Comparison of ENCODE assay signal across 1 cellular context in the genomic region with DNA sequence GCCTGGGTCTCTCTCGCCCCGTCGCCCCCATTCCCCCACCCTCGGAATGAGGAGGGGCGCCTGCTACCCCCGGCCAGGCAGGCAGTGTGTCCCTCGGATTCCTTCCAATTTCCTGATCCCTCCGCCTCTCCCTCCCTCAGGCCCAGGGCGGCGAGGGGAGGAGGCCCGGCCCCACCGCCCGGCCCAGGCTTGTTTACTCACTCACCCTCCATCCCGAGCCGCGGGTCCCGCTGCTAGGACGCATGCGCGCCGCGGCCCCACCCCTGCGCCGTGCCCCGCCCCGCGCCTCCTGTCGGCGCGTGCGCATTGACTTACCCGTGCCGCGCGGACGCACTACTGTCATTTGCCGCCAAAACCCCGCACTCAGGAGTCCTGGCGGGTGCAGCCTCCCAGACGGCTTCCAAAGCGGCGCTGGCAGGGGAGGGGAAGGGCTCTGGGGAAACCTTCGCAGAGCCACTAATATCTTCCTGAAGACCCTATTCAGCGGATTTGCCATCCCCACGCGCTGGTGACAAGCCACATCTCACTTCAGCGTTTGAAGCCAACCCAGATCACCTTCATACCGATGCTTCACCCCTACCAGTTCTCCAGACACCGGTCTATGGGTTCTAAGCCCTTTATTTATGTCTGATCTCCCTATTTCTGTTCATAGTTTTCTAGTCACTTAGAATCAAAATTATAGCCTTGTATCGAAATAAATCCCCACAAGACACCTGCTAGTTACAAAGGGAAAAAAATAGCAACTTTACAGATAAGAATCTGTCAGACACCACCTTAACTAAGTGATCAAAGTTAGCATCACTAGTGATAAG.
TF ChIP-seq lines count a peak whose summit lies in the region.

A gene (minus strand): TSS at position 235 of the 812 bp plus-strand sequence. CDS start 16,099 bp downstream, outside the sequence.

TF ChIP-seq in K562, 482 proteins besides CTCF, POLR2A, EP300 and RAD21 (continued from another document):
- TF ChIP-seq CBX3 (IDR thresholded peaks at IDR 0.05; ENCODE audit: borderline replicate concordance in 1 of 2, low read length in 2 of 2), result peak in 1 of 2 experiments; percentile 86; a peak in 1 of 3 replicates
- TF ChIP-seq, protein P1, sequence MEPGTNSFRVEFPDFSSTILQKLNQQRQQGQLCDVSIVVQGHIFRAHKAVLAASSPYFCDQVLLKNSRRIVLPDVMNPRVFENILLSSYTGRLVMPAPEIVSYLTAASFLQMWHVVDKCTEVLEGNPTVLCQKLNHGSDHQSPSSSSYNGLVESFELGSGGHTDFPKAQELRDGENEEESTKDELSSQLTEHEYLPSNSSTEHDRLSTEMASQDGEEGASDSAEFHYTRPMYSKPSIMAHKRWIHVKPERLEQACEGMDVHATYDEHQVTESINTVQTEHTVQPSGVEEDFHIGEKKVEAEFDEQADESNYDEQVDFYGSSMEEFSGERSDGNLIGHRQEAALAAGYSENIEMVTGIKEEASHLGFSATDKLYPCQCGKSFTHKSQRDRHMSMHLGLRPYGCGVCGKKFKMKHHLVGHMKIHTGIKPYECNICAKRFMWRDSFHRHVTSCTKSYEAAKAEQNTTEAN (CRISPR knock-in tag; IDR thresholded peaks at IDR 0.05), result no peak
- no peak for TF ChIP-seq ZNF347 (CRISPR knock-in tag; IDR thresholded peaks at IDR 0.05; ENCODE audit: low read depth)
- TF ChIP-seq FOXA1 (IDR thresholded peaks at IDR 0.05; ENCODE audit: borderline replicate concordance), result peak; percentile 62; the same call in 1 of the 2 replicates
- TF ChIP-seq ETV6 (IDR thresholded peaks at IDR 0.05; ENCODE audit: borderline replicate concordance in 1 of 2, low read depth in 2 of 2, low read length in 1 of 2), result no peak
- peak; percentile 57; the same call in 1 of the 2 replicates for TF ChIP-seq ETV6 (CRISPR knock-in tag; IDR thresholded peaks at IDR 0.05; ENCODE audit: borderline replicate concordance)
- no peak for TF ChIP-seq FOS (IDR thresholded peaks at IDR 0.05; ENCODE audit: extremely low read depth, insufficient read length)
- TF ChIP-seq HDAC6 (IDR thresholded peaks at IDR 0.05; ENCODE audit: low read depth, low read length), result no peak
- no peak for TF ChIP-seq SMAD2 (IDR thresholded peaks at IDR 0.05; ENCODE audit: low read depth, low read length)
- peak; percentile 98 for TF ChIP-seq CXXC5 (CRISPR knock-in tag; IDR thresholded peaks at IDR 0.05)
- peak; percentile 87 for TF ChIP-seq BHLHE40 (IDR thresholded peaks at IDR 0.05; ENCODE audit: low read length)
- TF ChIP-seq ATF7 (IDR thresholded peaks at IDR 0.05), result peak; percentile 38; the same call in 1 of the 2 replicates
- TF ChIP-seq, protein P2, sequence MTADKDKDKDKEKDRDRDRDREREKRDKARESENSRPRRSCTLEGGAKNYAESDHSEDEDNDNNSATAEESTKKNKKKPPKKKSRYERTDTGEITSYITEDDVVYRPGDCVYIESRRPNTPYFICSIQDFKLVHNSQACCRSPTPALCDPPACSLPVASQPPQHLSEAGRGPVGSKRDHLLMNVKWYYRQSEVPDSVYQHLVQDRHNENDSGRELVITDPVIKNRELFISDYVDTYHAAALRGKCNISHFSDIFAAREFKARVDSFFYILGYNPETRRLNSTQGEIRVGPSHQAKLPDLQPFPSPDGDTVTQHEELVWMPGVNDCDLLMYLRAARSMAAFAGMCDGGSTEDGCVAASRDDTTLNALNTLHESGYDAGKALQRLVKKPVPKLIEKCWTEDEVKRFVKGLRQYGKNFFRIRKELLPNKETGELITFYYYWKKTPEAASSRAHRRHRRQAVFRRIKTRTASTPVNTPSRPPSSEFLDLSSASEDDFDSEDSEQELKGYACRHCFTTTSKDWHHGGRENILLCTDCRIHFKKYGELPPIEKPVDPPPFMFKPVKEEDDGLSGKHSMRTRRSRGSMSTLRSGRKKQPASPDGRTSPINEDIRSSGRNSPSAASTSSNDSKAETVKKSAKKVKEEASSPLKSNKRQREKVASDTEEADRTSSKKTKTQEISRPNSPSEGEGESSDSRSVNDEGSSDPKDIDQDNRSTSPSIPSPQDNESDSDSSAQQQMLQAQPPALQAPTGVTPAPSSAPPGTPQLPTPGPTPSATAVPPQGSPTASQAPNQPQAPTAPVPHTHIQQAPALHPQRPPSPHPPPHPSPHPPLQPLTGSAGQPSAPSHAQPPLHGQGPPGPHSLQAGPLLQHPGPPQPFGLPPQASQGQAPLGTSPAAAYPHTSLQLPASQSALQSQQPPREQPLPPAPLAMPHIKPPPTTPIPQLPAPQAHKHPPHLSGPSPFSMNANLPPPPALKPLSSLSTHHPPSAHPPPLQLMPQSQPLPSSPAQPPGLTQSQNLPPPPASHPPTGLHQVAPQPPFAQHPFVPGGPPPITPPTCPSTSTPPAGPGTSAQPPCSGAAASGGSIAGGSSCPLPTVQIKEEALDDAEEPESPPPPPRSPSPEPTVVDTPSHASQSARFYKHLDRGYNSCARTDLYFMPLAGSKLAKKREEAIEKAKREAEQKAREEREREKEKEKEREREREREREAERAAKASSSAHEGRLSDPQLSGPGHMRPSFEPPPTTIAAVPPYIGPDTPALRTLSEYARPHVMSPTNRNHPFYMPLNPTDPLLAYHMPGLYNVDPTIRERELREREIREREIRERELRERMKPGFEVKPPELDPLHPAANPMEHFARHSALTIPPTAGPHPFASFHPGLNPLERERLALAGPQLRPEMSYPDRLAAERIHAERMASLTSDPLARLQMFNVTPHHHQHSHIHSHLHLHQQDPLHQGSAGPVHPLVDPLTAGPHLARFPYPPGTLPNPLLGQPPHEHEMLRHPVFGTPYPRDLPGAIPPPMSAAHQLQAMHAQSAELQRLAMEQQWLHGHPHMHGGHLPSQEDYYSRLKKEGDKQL (CRISPR knock-in tag; IDR thresholded peaks at IDR 0.05; ENCODE audit: borderline replicate concordance), result no peak
- TF ChIP-seq, protein P3, sequence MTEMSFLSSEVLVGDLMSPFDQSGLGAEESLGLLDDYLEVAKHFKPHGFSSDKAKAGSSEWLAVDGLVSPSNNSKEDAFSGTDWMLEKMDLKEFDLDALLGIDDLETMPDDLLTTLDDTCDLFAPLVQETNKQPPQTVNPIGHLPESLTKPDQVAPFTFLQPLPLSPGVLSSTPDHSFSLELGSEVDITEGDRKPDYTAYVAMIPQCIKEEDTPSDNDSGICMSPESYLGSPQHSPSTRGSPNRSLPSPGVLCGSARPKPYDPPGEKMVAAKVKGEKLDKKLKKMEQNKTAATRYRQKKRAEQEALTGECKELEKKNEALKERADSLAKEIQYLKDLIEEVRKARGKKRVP (CRISPR knock-in tag; IDR thresholded peaks at IDR 0.05), result no peak
- no peak for TF ChIP-seq BCL6 (CRISPR knock-in tag; IDR thresholded peaks at IDR 0.05)
- TF ChIP-seq, protein P4, sequence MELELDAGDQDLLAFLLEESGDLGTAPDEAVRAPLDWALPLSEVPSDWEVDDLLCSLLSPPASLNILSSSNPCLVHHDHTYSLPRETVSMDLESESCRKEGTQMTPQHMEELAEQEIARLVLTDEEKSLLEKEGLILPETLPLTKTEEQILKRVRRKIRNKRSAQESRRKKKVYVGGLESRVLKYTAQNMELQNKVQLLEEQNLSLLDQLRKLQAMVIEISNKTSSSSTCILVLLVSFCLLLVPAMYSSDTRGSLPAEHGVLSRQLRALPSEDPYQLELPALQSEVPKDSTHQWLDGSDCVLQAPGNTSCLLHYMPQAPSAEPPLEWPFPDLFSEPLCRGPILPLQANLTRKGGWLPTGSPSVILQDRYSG (tag; conservative IDR thresholded peaks at IDR 0.05; ENCODE audit: low read depth), result no peak
- no peak for TF ChIP-seq ZNF445 (CRISPR knock-in tag; IDR thresholded peaks at IDR 0.05; ENCODE audit: low read depth)
- TF ChIP-seq SMARCC2 (IDR thresholded peaks at IDR 0.05; ENCODE audit: low read depth), result no peak
- TF ChIP-seq, protein P5, sequence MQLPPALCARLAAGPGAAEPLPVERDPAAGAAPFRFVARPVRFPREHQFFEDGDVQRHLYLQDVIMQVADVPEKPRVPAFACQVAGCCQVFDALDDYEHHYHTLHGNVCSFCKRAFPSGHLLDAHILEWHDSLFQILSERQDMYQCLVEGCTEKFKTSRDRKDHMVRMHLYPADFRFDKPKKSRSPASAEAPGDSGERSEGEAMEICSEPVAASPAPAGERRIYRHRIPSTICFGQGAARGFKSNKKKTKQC (CRISPR knock-in tag; IDR thresholded peaks at IDR 0.05), result peak; percentile 94
- no peak for TF ChIP-seq MCM7 (IDR thresholded peaks at IDR 0.05)
- TF ChIP-seq, protein P6, sequence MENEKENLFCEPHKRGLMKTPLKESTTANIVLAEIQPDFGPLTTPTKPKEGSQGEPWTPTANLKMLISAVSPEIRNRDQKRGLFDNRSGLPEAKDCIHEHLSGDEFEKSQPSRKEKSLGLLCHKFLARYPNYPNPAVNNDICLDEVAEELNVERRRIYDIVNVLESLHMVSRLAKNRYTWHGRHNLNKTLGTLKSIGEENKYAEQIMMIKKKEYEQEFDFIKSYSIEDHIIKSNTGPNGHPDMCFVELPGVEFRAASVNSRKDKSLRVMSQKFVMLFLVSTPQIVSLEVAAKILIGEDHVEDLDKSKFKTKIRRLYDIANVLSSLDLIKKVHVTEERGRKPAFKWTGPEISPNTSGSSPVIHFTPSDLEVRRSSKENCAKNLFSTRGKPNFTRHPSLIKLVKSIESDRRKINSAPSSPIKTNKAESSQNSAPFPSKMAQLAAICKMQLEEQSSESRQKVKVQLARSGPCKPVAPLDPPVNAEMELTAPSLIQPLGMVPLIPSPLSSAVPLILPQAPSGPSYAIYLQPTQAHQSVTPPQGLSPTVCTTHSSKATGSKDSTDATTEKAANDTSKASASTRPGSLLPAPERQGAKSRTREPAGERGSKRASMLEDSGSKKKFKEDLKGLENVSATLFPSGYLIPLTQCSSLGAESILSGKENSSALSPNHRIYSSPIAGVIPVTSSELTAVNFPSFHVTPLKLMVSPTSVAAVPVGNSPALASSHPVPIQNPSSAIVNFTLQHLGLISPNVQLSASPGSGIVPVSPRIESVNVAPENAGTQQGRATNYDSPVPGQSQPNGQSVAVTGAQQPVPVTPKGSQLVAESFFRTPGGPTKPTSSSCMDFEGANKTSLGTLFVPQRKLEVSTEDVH (IDR thresholded peaks at IDR 0.05; ENCODE audit: low read depth, partially characterized antibody), result peak; percentile 83
- no peak for TF ChIP-seq RBM39 (optimal IDR thresholded peaks at IDR 0.05; ENCODE audit: low read depth, low read length)
- no peak for TF ChIP-seq DPF2 (IDR thresholded peaks at IDR 0.05)
- TF ChIP-seq, protein P7, sequence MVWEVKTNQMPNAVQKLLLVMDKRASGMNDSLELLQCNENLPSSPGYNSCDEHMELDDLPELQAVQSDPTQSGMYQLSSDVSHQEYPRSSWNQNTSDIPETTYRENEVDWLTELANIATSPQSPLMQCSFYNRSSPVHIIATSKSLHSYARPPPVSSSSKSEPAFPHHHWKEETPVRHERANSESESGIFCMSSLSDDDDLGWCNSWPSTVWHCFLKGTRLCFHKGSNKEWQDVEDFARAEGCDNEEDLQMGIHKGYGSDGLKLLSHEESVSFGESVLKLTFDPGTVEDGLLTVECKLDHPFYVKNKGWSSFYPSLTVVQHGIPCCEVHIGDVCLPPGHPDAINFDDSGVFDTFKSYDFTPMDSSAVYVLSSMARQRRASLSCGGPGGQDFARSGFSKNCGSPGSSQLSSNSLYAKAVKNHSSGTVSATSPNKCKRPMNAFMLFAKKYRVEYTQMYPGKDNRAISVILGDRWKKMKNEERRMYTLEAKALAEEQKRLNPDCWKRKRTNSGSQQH (CRISPR knock-in tag; IDR thresholded peaks at IDR 0.05), result no peak
- TF ChIP-seq NCOR1 (IDR thresholded peaks at IDR 0.05), result no peak
- TF ChIP-seq FOXP1 (CRISPR knock-in tag; IDR thresholded peaks at IDR 0.05), result peak; percentile 95
- TF ChIP-seq LARP7 (IDR thresholded peaks at IDR 0.05), result no peak
- TF ChIP-seq NEUROD1 (IDR thresholded peaks at IDR 0.05; ENCODE audit: borderline replicate concordance, low read depth, low read length, partially characterized antibody), result no peak
- peak; percentile 72 for TF ChIP-seq SMAD4 (CRISPR knock-in tag; conservative IDR thresholded peaks at IDR 0.05)
- no peak for TF ChIP-seq SRSF3 (IDR thresholded peaks at IDR 0.05; ENCODE audit: insufficient read depth, low read length)
- no peak for TF ChIP-seq MCM3 (IDR thresholded peaks at IDR 0.05)
- no peak for TF ChIP-seq ZNF830 (CRISPR knock-in tag; IDR thresholded peaks at IDR 0.05)
- TF ChIP-seq, protein P8, sequence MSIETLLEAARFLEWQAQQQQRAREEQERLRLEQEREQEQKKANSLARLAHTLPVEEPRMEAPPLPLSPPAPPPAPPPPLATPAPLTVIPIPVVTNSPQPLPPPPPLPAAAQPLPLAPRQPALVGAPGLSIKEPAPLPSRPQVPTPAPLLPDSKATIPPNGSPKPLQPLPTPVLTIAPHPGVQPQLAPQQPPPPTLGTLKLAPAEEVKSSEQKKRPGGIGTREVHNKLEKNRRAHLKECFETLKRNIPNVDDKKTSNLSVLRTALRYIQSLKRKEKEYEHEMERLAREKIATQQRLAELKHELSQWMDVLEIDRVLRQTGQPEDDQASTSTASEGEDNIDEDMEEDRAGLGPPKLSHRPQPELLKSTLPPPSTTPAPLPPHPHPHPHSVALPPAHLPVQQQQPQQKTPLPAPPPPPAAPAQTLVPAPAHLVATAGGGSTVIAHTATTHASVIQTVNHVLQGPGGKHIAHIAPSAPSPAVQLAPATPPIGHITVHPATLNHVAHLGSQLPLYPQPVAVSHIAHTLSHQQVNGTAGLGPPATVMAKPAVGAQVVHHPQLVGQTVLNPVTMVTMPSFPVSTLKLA (conservative IDR thresholded peaks at IDR 0.05), result peak; percentile 22 to 66; a peak in 2 of 4 replicates
- no peak for TF ChIP-seq MBD2 (IDR thresholded peaks at IDR 0.05; ENCODE audit: borderline replicate concordance, low read depth)
- no peak for TF ChIP-seq TGIF2 (CRISPR knock-in tag; IDR thresholded peaks at IDR 0.05)
- TF ChIP-seq, protein P9, sequence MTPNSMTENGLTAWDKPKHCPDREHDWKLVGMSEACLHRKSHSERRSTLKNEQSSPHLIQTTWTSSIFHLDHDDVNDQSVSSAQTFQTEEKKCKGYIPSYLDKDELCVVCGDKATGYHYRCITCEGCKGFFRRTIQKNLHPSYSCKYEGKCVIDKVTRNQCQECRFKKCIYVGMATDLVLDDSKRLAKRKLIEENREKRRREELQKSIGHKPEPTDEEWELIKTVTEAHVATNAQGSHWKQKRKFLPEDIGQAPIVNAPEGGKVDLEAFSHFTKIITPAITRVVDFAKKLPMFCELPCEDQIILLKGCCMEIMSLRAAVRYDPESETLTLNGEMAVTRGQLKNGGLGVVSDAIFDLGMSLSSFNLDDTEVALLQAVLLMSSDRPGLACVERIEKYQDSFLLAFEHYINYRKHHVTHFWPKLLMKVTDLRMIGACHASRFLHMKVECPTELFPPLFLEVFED (CRISPR knock-in tag; conservative IDR thresholded peaks at IDR 0.05), result no peak
- no peak for TF ChIP-seq RBM25 (IDR thresholded peaks at IDR 0.05; ENCODE audit: low read depth, low read length, severe bottlenecking)
- no peak for TF ChIP-seq MCM5 (IDR thresholded peaks at IDR 0.05; ENCODE audit: low read depth)
- TF ChIP-seq PRMT5 (CRISPR knock-in tag; IDR thresholded peaks at IDR 0.05), result no peak
- no peak for TF ChIP-seq ARID2 (IDR thresholded peaks at IDR 0.05)
- TF ChIP-seq, protein P10, sequence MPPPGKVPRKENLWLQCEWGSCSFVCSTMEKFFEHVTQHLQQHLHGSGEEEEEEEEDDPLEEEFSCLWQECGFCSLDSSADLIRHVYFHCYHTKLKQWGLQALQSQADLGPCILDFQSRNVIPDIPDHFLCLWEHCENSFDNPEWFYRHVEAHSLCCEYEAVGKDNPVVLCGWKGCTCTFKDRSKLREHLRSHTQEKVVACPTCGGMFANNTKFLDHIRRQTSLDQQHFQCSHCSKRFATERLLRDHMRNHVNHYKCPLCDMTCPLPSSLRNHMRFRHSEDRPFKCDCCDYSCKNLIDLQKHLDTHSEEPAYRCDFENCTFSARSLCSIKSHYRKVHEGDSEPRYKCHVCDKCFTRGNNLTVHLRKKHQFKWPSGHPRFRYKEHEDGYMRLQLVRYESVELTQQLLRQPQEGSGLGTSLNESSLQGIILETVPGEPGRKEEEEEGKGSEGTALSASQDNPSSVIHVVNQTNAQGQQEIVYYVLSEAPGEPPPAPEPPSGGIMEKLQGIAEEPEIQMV (tag; conservative IDR thresholded peaks at IDR 0.05; ENCODE audit: low read depth), result peak; percentile 49; the same call in 1 of the 2 replicates
- TF ChIP-seq LCOR (CRISPR knock-in tag; IDR thresholded peaks at IDR 0.05), result peak; percentile 76
- TF ChIP-seq RBM14 (IDR thresholded peaks at IDR 0.05; ENCODE audit: borderline replicate concordance, insufficient read depth, low read depth, low read length), result no peak
